In genomic region chr15:57017024-57017423, GRCh38 we compare ENCODE assay signal across 11 cellular contexts.
DNase-seq lines count a peak whose midpoint lies in the region; ATAC-seq and TF ChIP-seq lines count a peak whose summit lies in the region.
"Had no signal": no experiment of that assay in that cellular context is flagged by ENCODE, and none has a peak within 500 bp of the region (broad histone marks: within the 10 kb centered on the region; RNA-seq: fewer than 3 reads in every experiment).

No MANE protein-coding gene starts in this region.

- H3K4me3 ChIP-seq in AG04450 (ENCODE audit: low read depth, low read length) (no peak overlapping the region), GM12865 (ENCODE audit: low read depth, low read length) (no peak overlapping the region), hepatocyte (no peak overlapping the region)
- H3K4me3 ChIP-seq: gastroesophageal sphincter had no signal

- H3K27me3 ChIP-seq in AG04450 (ENCODE audit: control insufficient read depth, insufficient read depth, low read length) (no peaks in the 10 kb centered on the region), hepatocyte (no peaks in the 10 kb centered on the region)
- H3K27me3 ChIP-seq: gastroesophageal sphincter had no signal

- H3K9me2 ChIP-seq in hepatocyte (replicated peaks; ENCODE audit: insufficient read depth) = no peaks in the 10 kb centered on the region

- TF ChIP-seq CTCF in AG04450 (IDR thresholded peaks at IDR 0.05; ENCODE audit: low read depth, low read length) (0 out of 2 replicates have a peak, but pooled peaks have one; percentile 22), GM12865 (IDR thresholded peaks at IDR 0.05; ENCODE audit: insufficient read depth, low read depth, low read length, missing control alignments) (peak; percentile 13), hepatocyte (IDR thresholded peaks at IDR 0.05; ENCODE audit: poor library complexity) (no peak)

- H3K4me1 ChIP-seq in hepatocyte (ENCODE audit: insufficient read depth) = peaks cover 4% of the 10 kb centered on the region

- H2AFZ ChIP-seq in hepatocyte = no peak overlapping the region

- H3K36me3 ChIP-seq in hepatocyte (replicated peaks; ENCODE audit: insufficient read depth, low read depth) = no peaks in the 10 kb centered on the region
- H3K36me3 ChIP-seq: gastroesophageal sphincter had no signal

- peaks cover 94% of the 10 kb centered on the region for H3K79me2 ChIP-seq in hepatocyte

- peaks cover 38% of the 10 kb centered on the region for H4K20me1 ChIP-seq in hepatocyte (ENCODE audit: insufficient read depth, poor library complexity, severe bottlenecking)

- 66% methylated on average over 3 of the region's 3 CpGs for WGBS in hepatocyte (ENCODE audit: low lambda C conversion rate, missing lambda C conversion rate)

- H3K9me3 ChIP-seq in AG04450 (ENCODE audit: control insufficient read depth, insufficient read depth, low read length) (no peaks in the 10 kb centered on the region), hepatocyte (ENCODE audit: low read depth) (no peaks in the 10 kb centered on the region)
- H3K9me3 ChIP-seq: gastroesophageal sphincter had no signal

- no peak overlapping the region for H3K27ac ChIP-seq in AG04450 (ENCODE audit: low read depth, low read length)
- peak overlapping the region; percentile 56 for H3K27ac ChIP-seq in hepatocyte
- H3K27ac ChIP-seq: gastroesophageal sphincter had no signal

- POLR2A ChIA-PET in AG04450 (lab: Yijun Ruan, JAX) = no interaction called here

- CTCF ChIA-PET in AG04450 (lab: Charles Lee) = no interaction called here

- ATAC-seq in HG03025 (IDR thresholded peaks at IDR 0.05; ENCODE audit: low FRiP score, unreplicated experiment) = no peak
- ATAC-seq: gastroesophageal sphincter had no signal

- DNase-seq in AG04450 (ENCODE audit: low read depth, low spot score) (no peak), GM12865 (ENCODE audit: low read depth) (peak; percentile 40), RPMI8226 (peak; percentile 23), hepatocyte (ENCODE audit: low spot score) (no peak), SKM-1 treated with dmso at 0.1 percent for 144 hours (lab: John Stamatoyannopoulos, UW; ENCODE audit: unreplicated experiment) (no peak), SK-N-DZ (ENCODE audit: low spot score) (no peak)
- no peak for DNase-seq in activated CD4-positive, alpha-beta T cell treated with anti-CD3 and anti-CD28 coated beads for 1 hour
- DNase-seq: activated CD4-positive, CD25-positive, alpha-beta regulatory T cell treated with anti-CD3 and anti-CD28 coated beads, Interleukin-2, amount 50 U/mL, for 72 hours; NCI-H446 treated with DMSO at 0.1 percent for 48 hours had no signal

- no peak overlapping the region for H3K4me2 ChIP-seq in hepatocyte

Comparison
In these comparisons a context has a peak if more than half of its experiments do, and no peak if none do; other contexts are left out.
1. DNase-seq: peak in GM12865 (single experiment) and RPMI8226 (single experiment); none in AG04450 (single experiment), hepatocyte (single experiment), SKM-1 treated with dmso at 0.1 percent for 144 hours (single experiment), activated CD4-positive, alpha-beta T cell treated with anti-CD3 and anti-CD28 coated beads for 1 hour (single experiment) and SK-N-DZ (single experiment).